In the genomic region with DNA sequence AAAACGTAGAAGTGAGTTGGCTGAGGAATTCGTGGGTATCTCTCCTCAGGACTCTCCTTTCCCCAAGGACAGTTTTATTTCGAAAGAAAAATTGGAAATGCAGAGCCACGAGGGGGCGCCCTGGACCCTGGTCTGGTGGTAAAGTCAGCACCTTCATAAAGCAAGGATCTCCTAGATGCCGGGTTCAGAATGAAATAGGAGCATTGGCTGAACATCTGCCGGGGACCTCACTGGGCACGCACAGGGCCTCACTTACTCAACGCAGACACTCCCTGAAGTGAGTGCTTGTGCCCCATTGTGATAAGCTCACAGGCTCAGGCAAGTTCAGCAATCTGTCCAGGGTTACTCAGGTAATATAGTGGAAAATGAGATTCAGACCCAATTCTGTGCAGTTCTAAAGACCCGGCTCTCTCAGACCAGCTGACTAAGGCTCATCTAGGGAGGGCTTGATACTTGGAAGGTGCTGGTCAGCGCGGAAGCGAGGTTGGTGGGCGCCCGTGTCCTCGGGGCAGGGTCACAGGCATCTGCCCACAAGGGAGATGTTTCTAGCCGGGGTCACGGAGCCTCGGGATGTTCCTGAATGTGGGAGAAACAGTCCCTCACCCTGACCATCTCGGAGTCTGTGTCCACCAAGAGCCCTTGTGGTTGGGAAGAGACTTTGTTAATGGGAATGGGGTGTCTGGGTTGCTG, we compare ENCODE assay signal across 7 cellular contexts.
DNase-seq lines count a peak whose midpoint lies in the region; ATAC-seq and TF ChIP-seq lines count a peak whose summit lies in the region.

No MANE protein-coding gene starts in this region.

- TF ChIP-seq CTCF in GM12865 (IDR thresholded peaks at IDR 0.05; ENCODE audit: insufficient read depth, low read depth, low read length, missing control alignments) (peak; percentile 73), NB4 (IDR thresholded peaks at IDR 0.05; ENCODE audit: low read depth, low read length) (peak; percentile 76)

- no peak overlapping the region for H3K4me3 ChIP-seq in GM12865 (ENCODE audit: low read depth, low read length)
- H3K4me3 ChIP-seq in NB4 (ENCODE audit: low read depth, low read length), result no peak overlapping the region

- ATAC-seq in SK-N-SH treated with all-trans-retinoic acid at 6 μM for 48 hours (peak; percentile 70), HG03354 (IDR thresholded peaks at IDR 0.05; ENCODE audit: poor library complexity, severe bottlenecking, unreplicated experiment) (no peak)

- no peak for TF ChIP-seq POLR2A in NB4 (IDR thresholded peaks at IDR 0.05; ENCODE audit: extremely low read depth, insufficient read length)

- peak; percentile 76 for DNase-seq in GM12865 (ENCODE audit: low read depth)
- DNase-seq in NB4 (ENCODE audit: low read depth), result peak; percentile 74
- DNase-seq in anterior cingulate cortex (lab: John Stamatoyannopoulos, UW), result peak in 37 of 58 donors; percentile 3 to 76 (median 13)
- DNase-seq in iris pigment epithelial cell (ENCODE audit: low read depth), result peak; percentile 61
- DNase-seq in stimulated activated CD4-positive, alpha-beta T cell treated with anti-CD3 and anti-CD28 coated beads, Interleukin-2, amount 100 ng/mL, for 4 hours (ENCODE audit: low read depth), result peak; percentile 9

TF ChIP-seq in SK-N-SH treated with all-trans-retinoic acid at 6 μM for 48 hours, 23 proteins besides CTCF, POLR2A, EP300 and RAD21:
- TF ChIP-seq GLIS3 (CRISPR knock-in tag; IDR thresholded peaks at IDR 0.05) (no peak), ZNF8 (CRISPR knock-in tag; IDR thresholded peaks at IDR 0.05) (no peak), ISL1 (CRISPR knock-in tag; IDR thresholded peaks at IDR 0.05) (no peak), ARNTL (CRISPR knock-in tag; IDR thresholded peaks at IDR 0.05; ENCODE audit: borderline replicate concordance, low read depth) (no peak), ESRRG (CRISPR knock-in tag; IDR thresholded peaks at IDR 0.05) (no peak), ZC3H10 (CRISPR knock-in tag; IDR thresholded peaks at IDR 0.05) (no peak)
- TF ChIP-seq, protein P1, sequence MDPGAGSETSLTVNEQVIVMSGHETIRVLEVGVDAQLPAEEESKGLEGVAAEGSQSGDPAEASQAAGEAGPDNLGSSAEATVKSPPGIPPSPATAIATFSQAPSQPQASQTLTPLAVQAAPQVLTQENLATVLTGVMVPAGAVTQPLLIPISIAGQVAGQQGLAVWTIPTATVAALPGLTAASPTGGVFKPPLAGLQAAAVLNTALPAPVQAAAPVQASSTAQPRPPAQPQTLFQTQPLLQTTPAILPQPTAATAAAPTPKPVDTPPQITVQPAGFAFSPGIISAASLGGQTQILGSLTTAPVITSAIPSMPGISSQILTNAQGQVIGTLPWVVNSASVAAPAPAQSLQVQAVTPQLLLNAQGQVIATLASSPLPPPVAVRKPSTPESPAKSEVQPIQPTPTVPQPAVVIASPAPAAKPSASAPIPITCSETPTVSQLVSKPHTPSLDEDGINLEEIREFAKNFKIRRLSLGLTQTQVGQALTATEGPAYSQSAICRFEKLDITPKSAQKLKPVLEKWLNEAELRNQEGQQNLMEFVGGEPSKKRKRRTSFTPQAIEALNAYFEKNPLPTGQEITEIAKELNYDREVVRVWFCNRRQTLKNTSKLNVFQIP (CRISPR knock-in tag; IDR thresholded peaks at IDR 0.05; ENCODE audit: borderline replicate concordance, low read depth), result no peak
TF ChIP-seq in SK-N-SH treated with all-trans-retinoic acid at 6 μM for 48 hours: peak in this region for 0.

Comparison
In these comparisons a context has a peak if more than half of its experiments do, and no peak if none do; other contexts are left out.
1. DNase-seq: peak in every context shown above with its lines; median percentile 76 in GM12865; 74 in NB4; 61 in iris pigment epithelial cell; 13 in anterior cingulate cortex; 9 in stimulated activated CD4-positive, alpha-beta T cell treated with anti-CD3 and anti-CD28 coated beads, Interleukin-2, amount 100 ng/mL, for 4 hours.